In the genomic region with DNA sequence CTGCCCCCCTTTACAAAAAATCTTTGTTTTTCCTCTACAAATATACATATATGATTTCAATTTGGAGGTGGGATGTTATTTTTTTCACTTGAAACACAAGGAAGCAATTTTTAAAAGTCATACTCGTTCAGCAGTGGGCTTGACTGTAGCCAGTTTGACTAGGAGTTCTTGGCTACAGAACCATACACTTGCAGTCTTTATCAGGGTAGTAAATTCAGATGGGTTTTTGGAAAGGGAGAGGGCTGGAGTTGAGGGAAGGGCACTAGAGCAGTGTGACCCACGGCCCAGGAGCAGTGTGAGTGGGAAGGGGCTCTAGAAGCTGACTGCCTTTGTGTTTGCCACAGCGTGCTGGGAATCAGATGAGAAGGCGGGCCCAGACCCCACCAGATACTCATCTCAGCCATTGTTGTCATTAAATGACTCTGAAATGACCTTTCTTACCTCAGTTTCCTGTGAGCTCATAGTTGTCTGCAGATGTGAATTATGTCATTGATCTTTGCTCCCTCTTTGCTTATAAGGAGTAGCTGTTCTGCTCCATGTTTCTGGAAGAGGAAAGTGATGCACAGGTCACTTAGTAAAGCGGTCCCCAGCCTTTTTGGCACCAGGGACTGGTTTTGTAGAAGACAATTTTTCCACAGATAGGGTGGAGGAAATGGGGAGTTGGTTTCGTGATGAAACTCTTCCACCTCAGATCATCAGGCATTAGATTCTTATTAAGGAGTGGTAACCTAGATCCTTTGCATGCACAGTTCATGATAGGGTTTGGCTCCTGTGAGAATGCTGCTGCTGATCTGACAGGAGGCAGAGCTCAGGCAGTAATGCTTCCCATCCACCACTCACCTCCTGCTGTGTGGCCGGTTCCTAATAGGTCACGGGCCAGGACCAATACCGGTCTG, we compare ENCODE assay signal across 8 cellular contexts.
DNase-seq lines count a peak whose midpoint lies in the region; ATAC-seq and TF ChIP-seq lines count a peak whose summit lies in the region.

No MANE protein-coding gene starts in this region.

- peak; percentile 14 for ATAC-seq in HG03354 (IDR thresholded peaks at IDR 0.05; ENCODE audit: poor library complexity, severe bottlenecking, unreplicated experiment)
- no peak for ATAC-seq in HG03097 (IDR thresholded peaks at IDR 0.05; ENCODE audit: low FRiP score, unreplicated experiment)

- peaks cover 10% of the 10 kb centered on the region for H3K36me3 ChIP-seq in skeletal muscle satellite cell (ENCODE audit: insufficient read depth, low read length)

- peak overlapping the region; percentile 77 for H3K4me2 ChIP-seq in skeletal muscle satellite cell (ENCODE audit: low read length)

- H3K4me1 Mint-ChIP-seq in activated CD4-positive, alpha-beta T cell treated with anti-CD3 and anti-CD28 coated beads, Interleukin-2, amount 10 ng/mL, durations not matched to agents 24 days and 14 days: peaks cover 85% of the 10 kb centered on the region

- peak overlapping the region; percentile 87 for H3K4me3 Mint-ChIP-seq in activated CD4-positive, alpha-beta T cell treated with anti-CD3 and anti-CD28 coated beads, Interleukin-2, amount 10 ng/mL, durations not matched to agents 24 days and 14 days

- peaks cover 3% of the 10 kb centered on the region for H3K9me3 Mint-ChIP-seq in activated CD4-positive, alpha-beta T cell treated with anti-CD3 and anti-CD28 coated beads, Interleukin-2, amount 10 ng/mL, durations not matched to agents 24 days and 14 days

- H3K4me1 ChIP-seq in skeletal muscle satellite cell (ENCODE audit: control insufficient read depth, insufficient read depth, low read length): peaks cover 84% of the 10 kb centered on the region

- no peak overlapping the region for H3K4me3 ChIP-seq in fibroblast of mammary gland (ENCODE audit: control insufficient read depth, low read depth, low read length)
- H3K4me3 ChIP-seq in skeletal muscle satellite cell (ENCODE audit: low read length): peak overlapping the region; percentile 50

- no peaks in the 10 kb centered on the region for H3K27me3 Mint-ChIP-seq in activated CD4-positive, alpha-beta T cell treated with anti-CD3 and anti-CD28 coated beads, Interleukin-2, amount 10 ng/mL, durations not matched to agents 24 days and 14 days

- H3K9me3 ChIP-seq in skeletal muscle satellite cell (replicated peaks; ENCODE audit: low read length): no peaks in the 10 kb centered on the region

- H3K9ac ChIP-seq in skeletal muscle satellite cell (ENCODE audit: low read depth, low read length): peak overlapping the region; percentile 84

- DNase-seq in activated CD4-positive, alpha-beta T cell treated with anti-CD3 and anti-CD28 coated beads, Interleukin-2, amount 10 ng/mL, durations not matched to agents 24 days and 14 days: peak; percentile 88
- peak; percentile 70 for DNase-seq in fibroblast of mammary gland (ENCODE audit: low read depth)
- no peak for DNase-seq in NK-92 treated with Interleukin-12 subunit alpha and Interleukin-12 subunit beta, amount 100 ng/mL, for 24 hours (lab: John Stamatoyannopoulos, UW)
- DNase-seq in SKM-1 treated with dmso at 0.1 percent for 144 hours (lab: John Stamatoyannopoulos, UW; ENCODE audit: unreplicated experiment): no peak
- DNase-seq in D341Med (ENCODE audit: low spot score): no peak

- peak overlapping the region; percentile 96 for H3K27ac Mint-ChIP-seq in activated CD4-positive, alpha-beta T cell treated with anti-CD3 and anti-CD28 coated beads, Interleukin-2, amount 10 ng/mL, durations not matched to agents 24 days and 14 days

- TF ChIP-seq CTCF in fibroblast of mammary gland (conservative IDR thresholded peaks at IDR 0.05; ENCODE audit: control insufficient read depth, insufficient read depth, low read depth, low read length): no peak

- peaks cover 9% of the 10 kb centered on the region for H3K36me3 Mint-ChIP-seq in activated CD4-positive, alpha-beta T cell treated with anti-CD3 and anti-CD28 coated beads, Interleukin-2, amount 10 ng/mL, durations not matched to agents 24 days and 14 days (ENCODE audit: low read depth)

- intact Hi-C loops in activated CD4-positive, alpha-beta T cell treated with anti-CD3 and anti-CD28 coated beads, Interleukin-2, amount 10 ng/mL, durations not matched to agents 24 days and 14 days (cut with micrococcal nuclease): loop anchor here (1.0 to 5.0 kb wide), 5 partner anchors 7 to 1044 kb away; a partner anchor contains a TSS

- no peaks in the 10 kb centered on the region for H3K27me3 ChIP-seq in skeletal muscle satellite cell (ENCODE audit: control insufficient read depth, insufficient read depth, low read length)

Comparison
In these comparisons a context has a peak if more than half of its experiments do, and no peak if none do; other contexts are left out.
1. DNase-seq: peak in activated CD4-positive, alpha-beta T cell treated with anti-CD3 and anti-CD28 coated beads, Interleukin-2, amount 10 ng/mL, durations not matched to agents 24 days and 14 days (single experiment) and fibroblast of mammary gland (single experiment); none in NK-92 treated with Interleukin-12 subunit alpha and Interleukin-12 subunit beta, amount 100 ng/mL, for 24 hours (single experiment), SKM-1 treated with dmso at 0.1 percent for 144 hours (single experiment) and D341Med (single experiment).